13 cellular contexts compared by ENCODE assay signal in the genomic region with DNA sequence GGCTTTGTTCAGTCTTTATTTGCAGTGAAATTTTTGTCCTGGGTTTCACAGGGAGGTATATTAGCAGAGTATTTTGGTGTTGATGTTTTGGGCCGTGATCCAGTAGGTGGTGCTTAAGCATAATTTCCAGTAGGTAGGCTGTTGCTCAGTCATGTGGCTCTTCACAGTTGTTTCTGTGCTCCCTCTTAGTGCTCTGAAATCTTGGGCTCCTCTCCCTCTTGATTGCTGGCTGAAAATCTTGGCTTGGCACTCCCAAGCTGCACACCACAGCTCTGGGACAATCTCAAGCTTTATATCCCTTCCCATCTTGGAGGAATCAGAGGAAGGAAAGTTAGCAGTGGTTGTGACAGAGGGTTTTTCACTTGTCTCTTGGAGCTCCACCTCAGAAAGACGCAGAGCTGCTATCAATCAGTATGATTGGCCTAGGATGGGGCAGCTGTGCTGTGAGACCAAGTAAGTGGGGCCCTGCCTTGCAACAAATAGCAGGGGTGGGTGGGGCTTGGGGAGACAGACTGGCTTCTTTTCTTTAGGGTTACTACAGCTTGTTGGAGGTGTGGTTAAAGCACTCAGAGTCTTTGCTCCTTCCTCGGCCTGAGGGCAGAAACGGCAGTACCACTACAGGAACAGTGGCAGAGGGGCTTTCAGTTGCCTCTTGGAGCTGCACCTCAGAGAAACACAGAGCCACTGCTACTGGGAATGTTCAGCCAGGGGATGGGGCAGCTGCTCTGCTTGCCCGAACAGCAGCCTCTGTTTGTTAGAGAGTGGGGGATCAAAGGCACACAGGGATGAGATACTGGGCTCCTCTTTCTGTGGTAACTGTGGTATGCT.
DNase-seq lines count a peak whose midpoint lies in the region; ATAC-seq and TF ChIP-seq lines count a peak whose summit lies in the region.
"Had no signal": no experiment of that assay in that cellular context is flagged by ENCODE, and none has a peak within 500 bp of the region (broad histone marks: within the 10 kb centered on the region; RNA-seq: fewer than 3 reads in every experiment).

No MANE protein-coding gene starts in this region.

- H3K27me3 ChIP-seq in endodermal cell (ENCODE audit: control insufficient read depth, insufficient read depth, low read length, poor library complexity, severe bottlenecking) (no peaks in the 10 kb centered on the region), vagina (no peaks in the 10 kb centered on the region)

- 82 to 92% methylated on average over 4 to 5 of the region's 5 CpGs for WGBS in endodermal cell (ENCODE audit: insufficient coverage in 1 of 2, insufficient read length in 1 of 2), 2 experiments

- peaks cover 15% of the 10 kb centered on the region for H3K4me1 Mint-ChIP-seq in endodermal cell
- H3K4me1 Mint-ChIP-seq in stimulated activated naive B cell treated with anti-CD40 and anti-IgM and Interleukin-4, amounts not matched to agents 10 μg/mL and 1 μg/mL and 100 μg/mL, for 72 hours, result no peaks in the 10 kb centered on the region
- H3K4me1 Mint-ChIP-seq: brain had no signal

- no peak overlapping the region for H3K9ac ChIP-seq in endodermal cell (ENCODE audit: extremely low read depth, low read length, poor library complexity, severe bottlenecking)

- no peak overlapping the region for H3K27ac Mint-ChIP-seq in endodermal cell
- no peak overlapping the region for H3K27ac Mint-ChIP-seq in stimulated activated naive B cell treated with anti-CD40 and anti-IgM and Interleukin-4, amounts not matched to agents 10 μg/mL and 1 μg/mL and 100 μg/mL, for 72 hours
- H3K27ac Mint-ChIP-seq: CD8-positive, alpha-beta T cell had no signal

- intact Hi-C loops in vagina (cut with DNase I), result no loop called here

- H3K36me3 ChIP-seq in endodermal cell (ENCODE audit: control insufficient read depth, insufficient read depth, low read length) (no peaks in the 10 kb centered on the region), vagina (no peaks in the 10 kb centered on the region)

- peaks cover 2% of the 10 kb centered on the region for H3K4me1 ChIP-seq in endodermal cell (ENCODE audit: control insufficient read depth, insufficient read depth, low read length)
- peaks cover 15% of the 10 kb centered on the region for H3K4me1 ChIP-seq in vagina

- no peak overlapping the region for H3K27ac ChIP-seq in endodermal cell (ENCODE audit: low read depth, low read length)
- peak overlapping the region; percentile 64 for H3K27ac ChIP-seq in vagina

- H3K9me3 Mint-ChIP-seq in endodermal cell, result peaks cover 28% of the 10 kb centered on the region
- peaks cover 0 to 12% of the 10 kb centered on the region in 2 donors for H3K9me3 Mint-ChIP-seq in stimulated activated naive B cell treated with anti-CD40 and anti-IgM and Interleukin-4, amounts not matched to agents 10 μg/mL and 1 μg/mL and 100 μg/mL, for 72 hours

- TF ChIP-seq POLR2A in vagina (IDR thresholded peaks at IDR 0.05), result no peak

- H3K4me3 Mint-ChIP-seq in endodermal cell, result no peak overlapping the region
- no peak overlapping the region for H3K4me3 Mint-ChIP-seq in stimulated activated naive B cell treated with anti-CD40 and anti-IgM and Interleukin-4, amounts not matched to agents 10 μg/mL and 1 μg/mL and 100 μg/mL, for 72 hours
- H3K4me3 Mint-ChIP-seq: CD8-positive, alpha-beta T cell had no signal

- H3K9me3 ChIP-seq in endodermal cell (ENCODE audit: control insufficient read depth, low read length) (peaks cover 28% of the 10 kb centered on the region), vagina (no peaks in the 10 kb centered on the region)

- no peak overlapping the region for H3K4me3 ChIP-seq in endodermal cell (ENCODE audit: low read length)
- peak overlapping the region in 1 of 2 donors; percentile 6 for H3K4me3 ChIP-seq in vagina

- ATAC-seq in stimulated activated naive B cell treated with anti-CD40 and anti-IgM and Interleukin-4, amounts not matched to agents 10 μg/mL and 1 μg/mL and 100 μg/mL, for 72 hours (replicated peaks), result no peak
- ATAC-seq: CD8-positive, alpha-beta T cell had no signal

- TF ChIP-seq CTCF in endodermal cell (conservative IDR thresholded peaks at IDR 0.05) (no peak), vagina (IDR thresholded peaks at IDR 0.05) (no peak)

- no peaks in the 10 kb centered on the region for H3K36me3 Mint-ChIP-seq in endodermal cell (ENCODE audit: low read depth)
- H3K36me3 Mint-ChIP-seq in stimulated activated naive B cell treated with anti-CD40 and anti-IgM and Interleukin-4, amounts not matched to agents 10 μg/mL and 1 μg/mL and 100 μg/mL, for 72 hours, result no peaks in the 10 kb centered on the region
- H3K36me3 Mint-ChIP-seq: brain; CD8-positive, alpha-beta T cell had no signal

- peak; percentile 95 for DNase-seq in NCI-H2081 treated with DMSO at 0.1 percent for 48 hours (lab: John Stamatoyannopoulos, UW)
- peak; percentile 54 for DNase-seq in endodermal cell
- peak; percentile 12 for DNase-seq in mucosa of gallbladder (ENCODE audit: low spot score)
- DNase-seq in vagina (ENCODE audit: extremely low spot score in 2 of 2), result no peak
- no peak for DNase-seq in stimulated activated naive B cell treated with anti-CD40 and anti-IgM and Interleukin-4, amounts not matched to agents 10 μg/mL and 1 μg/mL and 100 μg/mL, for 72 hours
- no peak for DNase-seq in SW480 (ENCODE audit: low spot score)
- DNase-seq in activated T-cell treated with anti-CD3 and anti-CD28 coated beads, Interleukin-2, amount 50 U/mL, for 1 hour, result no peak
- DNase-seq: activated CD4-positive, alpha-beta T cell treated with anti-CD3 and anti-CD28 coated beads for 4 hours; CD8-positive, alpha-beta T cell; GDM1; NCI-H2107; T-helper 1 cell had no signal

- H3K27me3 Mint-ChIP-seq in endodermal cell (ENCODE audit: insufficient read depth), result peaks cover 3% of the 10 kb centered on the region
- no peaks in the 10 kb centered on the region for H3K27me3 Mint-ChIP-seq in stimulated activated naive B cell treated with anti-CD40 and anti-IgM and Interleukin-4, amounts not matched to agents 10 μg/mL and 1 μg/mL and 100 μg/mL, for 72 hours
- H3K27me3 Mint-ChIP-seq: brain had no signal

Comparison
In these comparisons a context has a peak if more than half of its experiments do, and no peak if none do; other contexts are left out.
1. DNase-seq: peak in NCI-H2081 treated with DMSO at 0.1 percent for 48 hours (single experiment), endodermal cell (single experiment) and mucosa of gallbladder (single experiment); none in vagina (0 of 2), stimulated activated naive B cell treated with anti-CD40 and anti-IgM and Interleukin-4, amounts not matched to agents 10 μg/mL and 1 μg/mL and 100 μg/mL, for 72 hours (single experiment), SW480 (single experiment) and activated T-cell treated with anti-CD3 and anti-CD28 coated beads, Interleukin-2, amount 50 U/mL, for 1 hour (single experiment).